In the genomic region with DNA sequence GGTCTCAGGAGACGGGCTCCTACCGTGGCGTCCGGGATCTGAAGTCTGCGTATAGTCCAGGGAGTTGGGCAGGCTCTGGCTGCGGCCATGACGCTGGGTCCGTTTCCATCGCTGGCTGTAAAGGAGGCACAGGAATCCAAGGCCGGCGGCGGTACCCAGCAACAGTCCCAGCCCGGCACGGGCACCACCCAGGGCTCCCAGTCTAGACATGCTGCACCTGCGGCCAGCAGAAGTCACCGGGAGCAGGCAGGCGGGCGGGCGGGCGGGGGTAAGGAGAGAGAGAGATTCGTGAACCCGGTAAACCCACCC, we compare ENCODE assay signal across 8 cellular contexts. TPM values are rescaled to one million over a fixed set of nuclear protein-coding genes. Genes with fewer than 3 reads are reported as not detected.
DNase-seq lines count a peak whose midpoint lies in the region; ATAC-seq, FAIRE-seq and TF ChIP-seq lines count a peak whose summit lies in the region.

No MANE protein-coding gene starts in this region.

- POLR2A ChIA-PET in activated CD8-positive, alpha-beta T cell treated with anti-CD3 and anti-CD28 coated beads, Interleukin-2, amount 10 ng/mL, durations not matched to agents 7 days and 5 days (lab: Charles Lee), result interaction anchor here (0.6 to 1.3 kb wide), 3 partner anchors 10 to 60 kb away, joined by 3 to 6 read pairs (median 5); no protein-coding TSS in a partner anchor

- CTCF ChIA-PET in activated CD8-positive, alpha-beta T cell treated with anti-CD3 and anti-CD28 coated beads, Interleukin-2, amount 10 ng/mL, durations not matched to agents 7 days and 5 days (lab: Charles Lee), result no interaction called here

- DNase-seq in D341Med (ENCODE audit: low spot score) (peak; percentile 56), foreskin keratinocyte (peak in 1 of 2 donors; percentile 17), pancreas (peak in 4 of 6 donors; percentile 31 to 84 (median 57)), NOMO-1 treated with dmso at 0.1 percent for 144 hours (lab: John Stamatoyannopoulos, UW; ENCODE audit: unreplicated experiment) (no peak)
- DNase-seq in activated CD8-positive, alpha-beta T cell treated with anti-CD3 and anti-CD28 coated beads, Interleukin-2, amount 10 ng/mL, durations not matched to agents 7 days and 5 days, result no peak

- TF ChIP-seq CTCF in foreskin keratinocyte (conservative IDR thresholded peaks at IDR 0.05), result no peak
- TF ChIP-seq CTCF in pancreas (IDR thresholded peaks at IDR 0.05), result no peak

- peak overlapping the region; percentile 69 to 92 (median 78) for H3K4me3 ChIP-seq in pancreas

- H3K27ac Mint-ChIP-seq in activated CD8-positive, alpha-beta T cell treated with anti-CD3 and anti-CD28 coated beads, Interleukin-2, amount 10 ng/mL, durations not matched to agents 7 days and 5 days, result peak overlapping the region; percentile 99

- no peaks in the 10 kb centered on the region for H3K9me3 Mint-ChIP-seq in activated CD8-positive, alpha-beta T cell treated with anti-CD3 and anti-CD28 coated beads, Interleukin-2, amount 10 ng/mL, durations not matched to agents 7 days and 5 days (ENCODE audit: insufficient read depth)

- H3K4me1 Mint-ChIP-seq in activated CD8-positive, alpha-beta T cell treated with anti-CD3 and anti-CD28 coated beads, Interleukin-2, amount 10 ng/mL, durations not matched to agents 7 days and 5 days (ENCODE audit: low read depth), result peaks cover 38% of the 10 kb centered on the region

- ATAC-seq in HG02763 (IDR thresholded peaks at IDR 0.05; ENCODE audit: unreplicated experiment) (peak; percentile 12), foreskin keratinocyte (peak; percentile 55), pancreas (peak; percentile 35 to 72 (median 63)), HG02852 (IDR thresholded peaks at IDR 0.05; ENCODE audit: unreplicated experiment) (no peak), GM18858 (IDR thresholded peaks at IDR 0.05; ENCODE audit: unreplicated experiment) (no peak)
- ATAC-seq in activated CD8-positive, alpha-beta T cell treated with anti-CD3 and anti-CD28 coated beads, Interleukin-2, amount 10 ng/mL, durations not matched to agents 7 days and 5 days, result peak; percentile 18

- H3K36me3 ChIP-seq in pancreas, result peaks cover 0 to 9% (median 5%) of the 10 kb centered on the region in 3 donors

- peaks cover 34% of the 10 kb centered on the region for H3K36me3 Mint-ChIP-seq in activated CD8-positive, alpha-beta T cell treated with anti-CD3 and anti-CD28 coated beads, Interleukin-2, amount 10 ng/mL, durations not matched to agents 7 days and 5 days (ENCODE audit: low read depth)

- no peak for FAIRE-seq in pancreas (lab: Jason Lieb, UNC)

- H3K27ac ChIP-seq in foreskin keratinocyte (no peak overlapping the region), pancreas (peak overlapping the region; percentile 62 to 83 (median 78))

- no peaks in the 10 kb centered on the region for H3K27me3 Mint-ChIP-seq in activated CD8-positive, alpha-beta T cell treated with anti-CD3 and anti-CD28 coated beads, Interleukin-2, amount 10 ng/mL, durations not matched to agents 7 days and 5 days (ENCODE audit: low read depth)

- H3K27me3 ChIP-seq in foreskin keratinocyte, result no peaks in the 10 kb centered on the region
- no peaks in the 10 kb centered on the region for H3K27me3 ChIP-seq in pancreas

- H3K9me3 ChIP-seq in pancreas, result no peaks in the 10 kb centered on the region

- intact Hi-C loops in pancreas (cut with DNase I), result no loop called here

- peaks cover 4% of the 10 kb centered on the region for H3K4me1 ChIP-seq in foreskin keratinocyte
- H3K4me1 ChIP-seq in pancreas, result peaks cover 0 to 6% (median 3%) of the 10 kb centered on the region in 3 donors

- peak overlapping the region; percentile 91 for H3K4me3 Mint-ChIP-seq in activated CD8-positive, alpha-beta T cell treated with anti-CD3 and anti-CD28 coated beads, Interleukin-2, amount 10 ng/mL, durations not matched to agents 7 days and 5 days

- 0% methylated on average over 22 of the region's 22 CpGs for WGBS in pancreas, 2 donors

RNA-seq across cellular contexts. Expression of gene RMDN3, which starts 0.5 kb away (rescaled TPM):
- 10 to 100 TPM; 34.0 to 35.1 TPM for total RNA-seq in activated CD8-positive, alpha-beta T cell treated with anti-CD3 and anti-CD28 coated beads, Interleukin-2, amount 10 ng/mL, durations not matched to agents 7 days and 5 days
- total RNA-seq in foreskin keratinocyte (18.7 and 20.6 TPM in 2 replicates), pancreas (10 to 100 TPM; 16.6 to 21.2 (median 17.2) TPM)
- polyA plus RNA-seq in foreskin keratinocyte (18.5 and 21.1 TPM in 2 replicates), pancreas (10 to 100 TPM; 11.9 to 21.3 TPM)

RNA-seq across cellular contexts. Expression of gene GCHFR, which starts 9.3 kb away (rescaled TPM):
- total RNA-seq in activated CD8-positive, alpha-beta T cell treated with anti-CD3 and anti-CD28 coated beads, Interleukin-2, amount 10 ng/mL, durations not matched to agents 7 days and 5 days, result 10 to 100 TPM; 50.6 to 50.8 TPM
- total RNA-seq in foreskin keratinocyte (7.3 and 9.0 TPM in 2 replicates), pancreas (10 to 100 TPM in 1 of 6 donors, 1 to 10 TPM in 5; 4.9 to 10.8 (median 7.4) TPM)
- polyA plus RNA-seq in foreskin keratinocyte (9.0 and 12.9 TPM in 2 replicates), pancreas (10 to 100 TPM; 13.8 to 21.4 TPM)

RNA-seq across cellular contexts. Expression of gene C15orf62, which starts 15.3 kb away (rescaled TPM):
- total RNA-seq in activated CD8-positive, alpha-beta T cell treated with anti-CD3 and anti-CD28 coated beads, Interleukin-2, amount 10 ng/mL, durations not matched to agents 7 days and 5 days, result 1 to 10 TPM; 1.1 to 1.2 TPM
- total RNA-seq in foreskin keratinocyte, result 0.11 and 0.14 TPM in 2 replicates
- 0.08 and 0.15 TPM in 2 replicates for polyA plus RNA-seq in foreskin keratinocyte
- total RNA-seq in pancreas, result under 1 TPM in 5 of 6 donors, not detected in 1; 0.06 to 0.23 (median 0.12) TPM
- under 1 TPM; 0.16 to 0.46 TPM for polyA plus RNA-seq in pancreas

RNA-seq across cellular contexts. Expression of gene ZFYVE19, which starts 52.4 kb away (rescaled TPM):
- total RNA-seq in activated CD8-positive, alpha-beta T cell treated with anti-CD3 and anti-CD28 coated beads, Interleukin-2, amount 10 ng/mL, durations not matched to agents 7 days and 5 days, result 10 to 100 TPM; 29.4 to 35.6 TPM
- total RNA-seq in foreskin keratinocyte (26.8 and 29.7 TPM in 2 replicates), pancreas (10 to 100 TPM in 2 of 6 donors, 1 to 10 TPM in 4; 7.4 to 14.4 (median 8.2) TPM)
- polyA plus RNA-seq in foreskin keratinocyte (31.9 and 34.5 TPM in 2 replicates), pancreas (10 to 100 TPM; 19.0 to 27.3 TPM)

RNA-seq across cellular contexts. Expression of gene DNAJC17, which starts 52.7 kb away (rescaled TPM):
- total RNA-seq in activated CD8-positive, alpha-beta T cell treated with anti-CD3 and anti-CD28 coated beads, Interleukin-2, amount 10 ng/mL, durations not matched to agents 7 days and 5 days, result 10 to 100 TPM; 42.9 to 47.2 TPM
- total RNA-seq in foreskin keratinocyte, result 46.6 and 54.4 TPM in 2 replicates
- 51.3 and 59.3 TPM in 2 replicates for polyA plus RNA-seq in foreskin keratinocyte
- 10 to 100 TPM; 12.2 to 23.1 (median 14.8) TPM for total RNA-seq in pancreas
- polyA plus RNA-seq in pancreas, result 10 to 100 TPM; 54.9 to 57.6 TPM

Comparison
In these comparisons a context has a peak if more than half of its experiments do, and no peak if none do; other contexts are left out.
1. DNase-seq: peak in D341Med (single experiment) and pancreas (4 of 6); none in activated CD8-positive, alpha-beta T cell treated with anti-CD3 and anti-CD28 coated beads, Interleukin-2, amount 10 ng/mL, durations not matched to agents 7 days and 5 days (single experiment) and NOMO-1 treated with dmso at 0.1 percent for 144 hours (single experiment).
2. ATAC-seq: peak in HG02763 (single experiment), activated CD8-positive, alpha-beta T cell treated with anti-CD3 and anti-CD28 coated beads, Interleukin-2, amount 10 ng/mL, durations not matched to agents 7 days and 5 days (single experiment), foreskin keratinocyte (single experiment) and pancreas (4 of 4); none in HG02852 (single experiment) and GM18858 (single experiment).